Comparison of ENCODE assay signal across 9 cellular contexts in genomic region chr19:16897572-16898056, GRCh38. TPM values are rescaled to one million over a fixed set of nuclear protein-coding genes. Genes with fewer than 3 reads are reported as not detected.
DNase-seq lines count a peak whose midpoint lies in the region; ATAC-seq and TF ChIP-seq lines count a peak whose summit lies in the region.
"Had no signal": no experiment of that assay in that cellular context is flagged by ENCODE, and none has a peak within 500 bp of the region (broad histone marks: within the 10 kb centered on the region; RNA-seq: fewer than 3 reads in every experiment).

No MANE protein-coding gene starts in this region.

- H3K27ac ChIP-seq in CD4-positive, alpha-beta memory T cell (ENCODE audit: low read depth, low read length) = no peak overlapping the region
- H3K27ac ChIP-seq in left ventricle myocardium inferior (replicated peaks) = peak overlapping the region; percentile 78
- peak overlapping the region; percentile 54 to 89 (median 74) for H3K27ac ChIP-seq in sigmoid colon
- H3K27ac ChIP-seq: epithelial cell of prostate had no signal

- peaks cover 20% of the 10 kb centered on the region for H3K4me1 ChIP-seq in CD4-positive, alpha-beta memory T cell (ENCODE audit: insufficient read depth, low read length)
- H3K4me1 ChIP-seq in left ventricle myocardium inferior (peaks cover 37% of the 10 kb centered on the region), sigmoid colon (peaks cover 0 to 25% (median 10%) of the 10 kb centered on the region in 4 donors)

- no peak for TF ChIP-seq POLR2A in sigmoid colon (IDR thresholded peaks at IDR 0.05)

- H3K27me3 Mint-ChIP-seq in CD4-positive, alpha-beta memory T cell = peaks cover 3 to 4% of the 10 kb centered on the region in 2 donors
- H3K27me3 Mint-ChIP-seq in activated B cell treated with CpG ODN at 0.5 μM for 24 hours = no peaks in the 10 kb centered on the region

- H3K4me1 Mint-ChIP-seq in CD4-positive, alpha-beta memory T cell = peaks cover 10 to 36% (median 23%) of the 10 kb centered on the region in 4 donors
- H3K4me1 Mint-ChIP-seq in activated B cell treated with CpG ODN at 0.5 μM for 24 hours = peaks cover 43% of the 10 kb centered on the region

- intact Hi-C loops in CD4-positive, alpha-beta memory T cell (cut with micrococcal nuclease) = loop anchor here (2.0 to 5.0 kb wide), 2 partner anchors 105 to 125 kb away; no protein-coding TSS in a partner anchor
- intact Hi-C loops in activated B cell treated with CpG ODN at 0.5 μM for 24 hours (cut with micrococcal nuclease) (loop anchor here (1.0 to 10.0 kb wide), 10 partner anchors 69 to 407 kb away; partner anchors contain the start of genes ABHD8, CHERP, DDA1 and HAUS8), left ventricle myocardium inferior (cut with micrococcal nuclease) (no loop called here), sigmoid colon (cut with DNase I) (no loop called here)

- H3K9me3 Mint-ChIP-seq in CD4-positive, alpha-beta memory T cell = peaks cover 0 to 9% (median 0%) of the 10 kb centered on the region in 8 donors
- no peaks in the 10 kb centered on the region for H3K9me3 Mint-ChIP-seq in activated B cell treated with CpG ODN at 0.5 μM for 24 hours

- peak overlapping the region in 7 of 8 donors; percentile 66 to 83 (median 76) for H3K4me3 Mint-ChIP-seq in CD4-positive, alpha-beta memory T cell
- peak overlapping the region; percentile 81 for H3K4me3 Mint-ChIP-seq in activated B cell treated with CpG ODN at 0.5 μM for 24 hours

- POLR2A ChIA-PET in CD4-positive, alpha-beta memory T cell (lab: Charles Lee; ENCODE audit: partially characterized antibody) = no interaction called here
- POLR2A ChIA-PET in HEK293T (lab: Yijun Ruan, JAX) (no interaction called here), activated B cell treated with CpG ODN at 0.5 μM for 24 hours (lab: Charles Lee) (no interaction called here), GM10248 (lab: Yijun Ruan, JAX) (no interaction called here)

- TF ChIP-seq CTCF in activated B cell treated with CpG ODN at 0.5 μM for 24 hours (IDR thresholded peaks at IDR 0.05) (no peak), left ventricle myocardium inferior (IDR thresholded peaks at IDR 0.05; ENCODE audit: borderline replicate concordance) (no peak), sigmoid colon (IDR thresholded peaks at IDR 0.05) (no peak), GM10248 (IDR thresholded peaks at IDR 0.05; ENCODE audit: control extremely low read depth, extremely low read depth, low read depth, missing control alignments) (no peak)

- H3K36me3 ChIP-seq in CD4-positive, alpha-beta memory T cell (ENCODE audit: insufficient read depth, low read length) = no peaks in the 10 kb centered on the region
- H3K36me3 ChIP-seq in left ventricle myocardium inferior (no peaks in the 10 kb centered on the region), sigmoid colon (no peaks in the 10 kb centered on the region)

- CTCF ChIA-PET in CD4-positive, alpha-beta memory T cell (lab: Charles Lee; ENCODE audit: partially characterized antibody) = no interaction called here
- CTCF ChIA-PET in HEK293T (lab: Yijun Ruan, JAX) (no interaction called here), activated B cell treated with CpG ODN at 0.5 μM for 24 hours (lab: Charles Lee) (no interaction called here), GM10248 (lab: Yijun Ruan, JAX) (no interaction called here)

- peak; percentile 9 for ATAC-seq in activated B cell treated with CpG ODN at 0.5 μM for 24 hours (ENCODE audit: low read depth)

- no peaks in the 10 kb centered on the region for H3K27me3 ChIP-seq in CD4-positive, alpha-beta memory T cell (ENCODE audit: insufficient read depth, low read length)
- H3K27me3 ChIP-seq in left ventricle myocardium inferior (ENCODE audit: low read depth) = peaks cover 6% of the 10 kb centered on the region
- H3K27me3 ChIP-seq in sigmoid colon = peaks cover 10 to 21% (median 12%) of the 10 kb centered on the region in 3 donors

- no peaks in the 10 kb centered on the region for H3K9me3 ChIP-seq in CD4-positive, alpha-beta memory T cell (ENCODE audit: control insufficient read depth in 1 of 2, low read length in 2 of 2)
- no peaks in the 10 kb centered on the region for H3K9me3 ChIP-seq in left ventricle myocardium inferior (replicated peaks)
- H3K9me3 ChIP-seq in sigmoid colon = no peaks in the 10 kb centered on the region

- DNase-seq in CD4-positive, alpha-beta memory T cell = no peak
- DNase-seq in HEK293T (ENCODE audit: extremely low spot score) (no peak), activated B cell treated with CpG ODN at 0.5 μM for 24 hours (no peak), left ventricle myocardium inferior (no peak), sigmoid colon (no peak), GM10248 (ENCODE audit: extremely low spot score) (no peak), NCI-H1092 treated with DMSO at 0.1 percent for 48 hours (lab: John Stamatoyannopoulos, UW) (no peak), HPDE6-E6E7 (ENCODE audit: extremely low spot score) (no peak)

- WGBS in sigmoid colon, 2 donors = 5 to 28% methylated on average over 57 of the region's 57 CpGs

- TF ChIP-seq EP300 in sigmoid colon (IDR thresholded peaks at IDR 0.05) = no peak

- no peaks in the 10 kb centered on the region for H3K36me3 Mint-ChIP-seq in CD4-positive, alpha-beta memory T cell
- no peaks in the 10 kb centered on the region for H3K36me3 Mint-ChIP-seq in activated B cell treated with CpG ODN at 0.5 μM for 24 hours (ENCODE audit: low read depth)

- peak overlapping the region in 1 of 2 donors; percentile 47 for H3K4me3 ChIP-seq in CD4-positive, alpha-beta memory T cell (ENCODE audit: low read length in 2 of 2)
- H3K4me3 ChIP-seq in left ventricle myocardium inferior (peak overlapping the region; percentile 71), sigmoid colon (peak overlapping the region; percentile 40 to 60 (median 54))

- H3K27ac Mint-ChIP-seq in CD4-positive, alpha-beta memory T cell = peak overlapping the region in 1 of 7 donors; percentile 78
- peak overlapping the region; percentile 24 for H3K27ac Mint-ChIP-seq in activated B cell treated with CpG ODN at 0.5 μM for 24 hours

TF ChIP-seq in HEK293T, 16 proteins besides CTCF, POLR2A, EP300 and RAD21:
- no peak for TF ChIP-seq PKNOX1 (IDR thresholded peaks at IDR 0.05)
- peak; percentile 57 for TF ChIP-seq L3MBTL2 (conservative IDR thresholded peaks at IDR 0.05)

RNA-seq across cellular contexts. Expression of gene F2RL3, which starts 8.8 kb away (rescaled TPM):
- total RNA-seq in CD4-positive, alpha-beta memory T cell = not detected
- not detected for polyA plus RNA-seq in CD4-positive, alpha-beta memory T cell
- total RNA-seq in activated B cell treated with CpG ODN at 0.5 μM for 24 hours (0.58 and 0.83 TPM in 2 replicates), left ventricle myocardium inferior (1.1 TPM), sigmoid colon (1 to 10 TPM; 1.8 to 3.9 (median 1.9) TPM)
- polyA plus RNA-seq in sigmoid colon = 1 to 10 TPM in 2 of 3 donors, under 1 TPM in 1; 0.69 to 3.5 (median 2.4) TPM

Comparison
In these comparisons a context has a peak if more than half of its experiments do, and no peak if none do; other contexts are left out.
1. intact Hi-C loops: an anchor here in CD4-positive, alpha-beta memory T cell (2.0 to 5.0 kb wide) and activated B cell treated with CpG ODN at 0.5 μM for 24 hours (1.0 to 10.0 kb wide); none called in left ventricle myocardium inferior and sigmoid colon.